In genomic region chr11:9285850-9286587, GRCh38 we compare ENCODE assay signal across 16 cellular contexts. TPM values are rescaled to one million over a fixed set of nuclear protein-coding genes. Genes with fewer than 3 reads are reported as not detected.
DNase-seq lines count a peak whose midpoint lies in the region; ATAC-seq, FAIRE-seq and TF ChIP-seq lines count a peak whose summit lies in the region.
"Had no signal": no experiment of that assay in that cellular context is flagged by ENCODE, and none has a peak within 500 bp of the region (broad histone marks: within the 10 kb centered on the region; RNA-seq: fewer than 3 reads in every experiment).

No MANE protein-coding gene starts in this region.

- TF ChIP-seq POLR2A in A549 (IDR thresholded peaks at IDR 0.05; ENCODE audit: low read length) (no peak), spleen (IDR thresholded peaks at IDR 0.05) (no peak)

- H3K27me3 ChIP-seq in left ventricle myocardium inferior (ENCODE audit: low read depth) (no peaks in the 10 kb centered on the region), lower lobe of right lung (ENCODE audit: low read depth) (no peaks in the 10 kb centered on the region), spleen (replicated peaks in 1 of 7) (no peaks in the 10 kb centered on the region)
- H3K27me3 ChIP-seq: MG63 had no signal

- no peaks in the 10 kb centered on the region for H3K27me3 Mint-ChIP-seq in endothelial cell (ENCODE audit: unreplicated experiment)
- no peaks in the 10 kb centered on the region for H3K27me3 Mint-ChIP-seq in stimulated activated memory B cell treated with anti-CD40 and anti-IgM and Interleukin-4, amounts not matched to agents 10 μg/mL and 1 μg/mL and 100 μg/mL, for 72 hours

- H3K9me3 Mint-ChIP-seq in endothelial cell (ENCODE audit: unreplicated experiment) = no peaks in the 10 kb centered on the region
- no peaks in the 10 kb centered on the region for H3K9me3 Mint-ChIP-seq in stimulated activated memory B cell treated with anti-CD40 and anti-IgM and Interleukin-4, amounts not matched to agents 10 μg/mL and 1 μg/mL and 100 μg/mL, for 72 hours

- TF ChIP-seq RAD21 in A549 (conservative IDR thresholded peaks at IDR 0.05 in 1 of 2, IDR thresholded peaks at IDR 0.05 in 1 of 2) = no peak

- ATAC-seq in A549 (peak; percentile 55 to 62; a peak in 2 of 6 replicates), lower lobe of right lung (no peak)
- ATAC-seq in stimulated activated memory B cell treated with anti-CD40 and anti-IgM and Interleukin-4, amounts not matched to agents 10 μg/mL and 1 μg/mL and 100 μg/mL, for 72 hours = no peak

- CTCF ChIA-PET in A549 (lab: Yijun Ruan, JAX) = interaction anchor here (0.6 to 1.7 kb wide), 5 partner anchors 8 to 221 kb away, joined by 3 to 4 read pairs (median 3); no protein-coding TSS in a partner anchor

- no peak for DNase-seq in A549 (ENCODE audit: low read depth in 1 of 2, low spot score in 1 of 2)
- DNase-seq in NCI-H2029 (lab: John Stamatoyannopoulos, UW) = peak; percentile 57
- DNase-seq in SK-N-MC (ENCODE audit: low read depth, low spot score) = no peak
- no peak for DNase-seq in left ventricle myocardium inferior
- no peak for DNase-seq in lower lobe of right lung
- DNase-seq in endothelial cell (ENCODE audit: low spot score) = no peak
- no peak for DNase-seq in spleen
- DNase-seq: MG63, NCI-H1092 treated with DMSO at 0.1 percent for 48 hours, NCI-H1694 treated with DMSO at 0.1 percent for 48 hours, SHP77 treated with DMSO at 0.1 percent for 48 hours had no signal

- H3K36me3 Mint-ChIP-seq in endothelial cell (ENCODE audit: low read depth, unreplicated experiment) = no peaks in the 10 kb centered on the region
- peaks cover 29% of the 10 kb centered on the region for H3K36me3 Mint-ChIP-seq in stimulated activated memory B cell treated with anti-CD40 and anti-IgM and Interleukin-4, amounts not matched to agents 10 μg/mL and 1 μg/mL and 100 μg/mL, for 72 hours

- no peaks in the 10 kb centered on the region for H3K4me1 ChIP-seq in A549
- H3K4me1 ChIP-seq in left ventricle myocardium inferior = peaks cover 9% of the 10 kb centered on the region
- H3K4me1 ChIP-seq in lower lobe of right lung = no peaks in the 10 kb centered on the region
- peaks cover 0 to 8% (median 2%) of the 10 kb centered on the region in 6 donors for H3K4me1 ChIP-seq in spleen

- no peak for FAIRE-seq in A549 (lab: Jason Lieb, UNC)
- FAIRE-seq: GM19239, H1, RCC 7860 had no signal

- no peak overlapping the region for H3K4me3 Mint-ChIP-seq in endothelial cell (ENCODE audit: unreplicated experiment)
- no peak overlapping the region for H3K4me3 Mint-ChIP-seq in stimulated activated memory B cell treated with anti-CD40 and anti-IgM and Interleukin-4, amounts not matched to agents 10 μg/mL and 1 μg/mL and 100 μg/mL, for 72 hours

- intact Hi-C loops in left ventricle myocardium inferior (cut with micrococcal nuclease) (no loop called here), lower lobe of right lung (cut with DNase I) (no loop called here), spleen (cut with DNase I; ENCODE audit: low total_unique reads) (no loop called here)

- H3K27ac ChIP-seq in A549 = no peak overlapping the region
- peak overlapping the region; percentile 19; the same call in 1 of the 2 replicates for H3K27ac ChIP-seq in SK-N-MC
- H3K27ac ChIP-seq in left ventricle myocardium inferior (replicated peaks) = peak overlapping the region; percentile 74
- H3K27ac ChIP-seq in lower lobe of right lung = no peak overlapping the region
- no peak overlapping the region for H3K27ac ChIP-seq in spleen
- H3K27ac ChIP-seq: KMS-11 had no signal

- H3K9me3 ChIP-seq in A549 (no peaks in the 10 kb centered on the region), SK-N-MC (ENCODE audit: low read depth, low read length) (no peaks in the 10 kb centered on the region), left ventricle myocardium inferior (replicated peaks) (no peaks in the 10 kb centered on the region), lower lobe of right lung (no peaks in the 10 kb centered on the region), spleen (no peaks in the 10 kb centered on the region)
- H3K9me3 ChIP-seq: MG63 had no signal

- no peak overlapping the region for H3K4me2 ChIP-seq in A549
- H3K4me2 ChIP-seq: KMS-11 had no signal

- no peak overlapping the region for H3K27ac Mint-ChIP-seq in endothelial cell (ENCODE audit: unreplicated experiment)
- no peak overlapping the region for H3K27ac Mint-ChIP-seq in stimulated activated memory B cell treated with anti-CD40 and anti-IgM and Interleukin-4, amounts not matched to agents 10 μg/mL and 1 μg/mL and 100 μg/mL, for 72 hours

- H3K9ac ChIP-seq in SK-N-MC (ENCODE audit: insufficient read length) = no peak overlapping the region
- H3K9ac ChIP-seq: KMS-11 had no signal

- H3K36me3 ChIP-seq in SK-N-MC (ENCODE audit: insufficient read depth, low read length) = peaks cover 46% of the 10 kb centered on the region
- peaks cover 8% of the 10 kb centered on the region for H3K36me3 ChIP-seq in left ventricle myocardium inferior
- H3K36me3 ChIP-seq in lower lobe of right lung = peaks cover 52% of the 10 kb centered on the region
- H3K36me3 ChIP-seq in spleen = peaks cover 0 to 51% (median 6%) of the 10 kb centered on the region in 6 donors

- no peak for TF ChIP-seq EP300 in A549 (IDR thresholded peaks at IDR 0.05)

- peaks cover 2% of the 10 kb centered on the region for H3K4me1 Mint-ChIP-seq in endothelial cell (ENCODE audit: unreplicated experiment)
- H3K4me1 Mint-ChIP-seq in stimulated activated memory B cell treated with anti-CD40 and anti-IgM and Interleukin-4, amounts not matched to agents 10 μg/mL and 1 μg/mL and 100 μg/mL, for 72 hours = peaks cover 12% of the 10 kb centered on the region

- TF ChIP-seq CTCF in A549 (IDR thresholded peaks at IDR 0.05) (no peak), left ventricle myocardium inferior (IDR thresholded peaks at IDR 0.05; ENCODE audit: borderline replicate concordance) (no peak), lower lobe of right lung (IDR thresholded peaks at IDR 0.05) (no peak), endothelial cell (IDR thresholded peaks at IDR 0.05; ENCODE audit: unreplicated experiment) (no peak), spleen (IDR thresholded peaks at IDR 0.05 in 8 of 11, conservative IDR thresholded peaks at IDR 0.05 in 3 of 11) (no peak)

- WGBS in A549 (ENCODE audit: missing lambda C conversion rate) = 92% methylated on average over 14 of the region's 14 CpGs
- WGBS in spleen, 5 donors = 90 to 95% (median 92%) methylated on average over 14 of the region's 14 CpGs

- POLR2A ChIA-PET in A549 (lab: Yijun Ruan, JAX) = no interaction called here

- H3K4me3 ChIP-seq in A549 (no peak overlapping the region), SK-N-MC (no peak overlapping the region), left ventricle myocardium inferior (no peak overlapping the region), lower lobe of right lung (no peak overlapping the region), spleen (no peak overlapping the region)
- H3K4me3 ChIP-seq: MG63 had no signal

TF ChIP-seq in A549, 52 proteins besides CTCF, POLR2A, EP300 and RAD21 (continues in another document):
- no peak for TF ChIP-seq REST (IDR thresholded peaks at IDR 0.05)
- no peak for TF ChIP-seq JUN (IDR thresholded peaks at IDR 0.05)
- TF ChIP-seq ZNF302 (CRISPR knock-in tag; IDR thresholded peaks at IDR 0.05) = no peak
- no peak for TF ChIP-seq RNF2 (IDR thresholded peaks at IDR 0.05; ENCODE audit: borderline replicate concordance, low read depth)
- TF ChIP-seq HDAC2 (IDR thresholded peaks at IDR 0.05) = no peak
- no peak for TF ChIP-seq PHF8 (IDR thresholded peaks at IDR 0.05; ENCODE audit: borderline replicate concordance, low read depth)

RNA-seq across cellular contexts. Expression of gene DENND5A, which starts 20.9 kb away (rescaled TPM):
- polyA plus RNA-seq in A549 (2011; rRNA removed) (88.7 and 120 TPM in 2 replicates), A549 (2017; fragmentation: RNase III; extraction: RNeasy Plus Mini Kit Qiagen cat#74134 plus additional on column Dnase treatment) (35.7 to 41.5 TPM (median 36.6 TPM) in 3 replicates), spleen (10 to 100 TPM; 20.8 to 33.8 (median 25.1) TPM)
- polyA plus RNA-seq in A549 (2012; cell fraction: cytosol; rRNA removed) = 93.3 and 114 TPM in 2 replicates
- 79.9 and 89.7 TPM in 2 replicates for polyA plus RNA-seq in A549 (2012; cell fraction: nucleus; rRNA removed)
- 241 and 328 TPM in 2 replicates for polyA minus RNA-seq in A549 (2011; rRNA and poly(A)+ RNA removed)
- total RNA-seq in left ventricle myocardium inferior (117 TPM), lower lobe of right lung (97.5 TPM), endothelial cell (ENCODE audit: unreplicated experiment) (59.5 TPM), spleen (100 to 1,000 TPM; 105 to 157 (median 112) TPM)

RNA-seq across cellular contexts. Expression of gene TMEM41B, which starts 28.4 kb away (rescaled TPM):
- 57.7 and 71.4 TPM in 2 replicates for polyA plus RNA-seq in A549 (2011; rRNA removed)
- polyA plus RNA-seq in A549 (2012; cell fraction: cytosol; rRNA removed) = 30.9 and 40.0 TPM in 2 replicates
- 43.4 and 51.2 TPM in 2 replicates for polyA plus RNA-seq in A549 (2012; cell fraction: nucleus; rRNA removed)
- 38.6 to 51.6 TPM (median 47.0 TPM) in 3 replicates for polyA plus RNA-seq in A549 (2017; fragmentation: RNase III; extraction: RNeasy Plus Mini Kit Qiagen cat#74134 plus additional on column Dnase treatment)
- 23.1 and 25.4 TPM in 2 replicates for polyA minus RNA-seq in A549 (2011; rRNA and poly(A)+ RNA removed)
- total RNA-seq in left ventricle myocardium inferior = 20.2 TPM
- total RNA-seq in lower lobe of right lung = 58.1 TPM
- 31.6 TPM for total RNA-seq in endothelial cell (ENCODE audit: unreplicated experiment)
- 10 to 100 TPM; 22.0 to 29.4 (median 25.7) TPM for total RNA-seq in spleen
- 10 to 100 TPM in 2 of 3 donors, 1 to 10 TPM in 1; 9.9 to 14.1 (median 11.3) TPM for polyA plus RNA-seq in spleen

Comparison
In these comparisons a context has a peak if more than half of its experiments do, and no peak if none do; other contexts are left out.
1. ATAC-seq: peak in A549 (2 of 2); none in lower lobe of right lung (0 of 2) and stimulated activated memory B cell treated with anti-CD40 and anti-IgM and Interleukin-4, amounts not matched to agents 10 μg/mL and 1 μg/mL and 100 μg/mL, for 72 hours (single experiment).
2. H3K27ac ChIP-seq: peak in SK-N-MC (single experiment) and left ventricle myocardium inferior (single experiment); none in A549 (0 of 2), lower lobe of right lung (single experiment) and spleen (0 of 8).